24 cellular contexts compared by ENCODE assay signal in genomic region chr7:52609511-52609910, GRCh38.
DNase-seq lines count a peak whose midpoint lies in the region; ATAC-seq, FAIRE-seq and TF ChIP-seq lines count a peak whose summit lies in the region.
"Had no signal": no experiment of that assay in that cellular context is flagged by ENCODE, and none has a peak within 500 bp of the region (broad histone marks: within the 10 kb centered on the region; RNA-seq: fewer than 3 reads in every experiment).

No MANE protein-coding gene starts in this region.

- no peaks in the 10 kb centered on the region for H3K79me1 ChIP-seq in trophoblast cell (ENCODE audit: low read length)

- no peak for TF ChIP-seq CTCF in PC-9 (conservative IDR thresholded peaks at IDR 0.05)

- H4K12ac ChIP-seq in trophoblast cell (ENCODE audit: low read depth, low read length), result no peak overlapping the region

- no CpG with 5 or more reads among the region's 6 CpGs for WGBS in trophoblast cell (ENCODE audit: extremely low coverage, insufficient coverage, insufficient read length)

- H3K4me1 ChIP-seq in PC-9 (replicated peaks; ENCODE audit: insufficient read depth) (no peaks in the 10 kb centered on the region), neuron (ENCODE audit: insufficient read depth, low read length) (no peaks in the 10 kb centered on the region), trophoblast cell (ENCODE audit: control insufficient read depth in 1 of 2, insufficient read depth in 2 of 2, low read length in 2 of 2) (no peaks in the 10 kb centered on the region)
- H3K4me1 ChIP-seq: BE2C, BLaER1, Caco-2 had no signal

- no TSS peak for BruUV-seq in PC-9 (replicated peaks; lab: Mats Ljungman, UMichigan)

- intact Hi-C loops in PC-9 (cut with micrococcal nuclease; ENCODE audit: unreplicated experiment) (no loop called here), left ventricle myocardium superior (cut with micrococcal nuclease) (no loop called here)

- no peak overlapping the region for H4K91ac ChIP-seq in trophoblast cell (ENCODE audit: low read depth, low read length)

- no peak overlapping the region for H4K8ac ChIP-seq in trophoblast cell (ENCODE audit: low read depth, low read length)

- CTCF ChIA-PET in PC-9 (lab: Charles Lee), result no interaction called here

- H3K27ac ChIP-seq in PC-9 (no peak overlapping the region), trophoblast cell (ENCODE audit: low read depth, low read length) (no peak overlapping the region)
- H3K27ac ChIP-seq: BLaER1 had no signal

- H2AK5ac ChIP-seq in trophoblast cell (ENCODE audit: low read length), result no peak overlapping the region

- no peak overlapping the region for H3K4ac ChIP-seq in trophoblast cell (ENCODE audit: low read depth, low read length)

- no peak overlapping the region for H3K4me2 ChIP-seq in PC-9
- H3K4me2 ChIP-seq in trophoblast cell (ENCODE audit: low read length), result no peak overlapping the region
- H3K4me2 ChIP-seq: BLaER1 had no signal

- peak overlapping the region; percentile 22 for H3K9ac ChIP-seq in trophoblast cell (ENCODE audit: low read length)
- H3K9ac ChIP-seq: BLaER1 had no signal

- H3K27me3 ChIP-seq in PC-9 (ENCODE audit: insufficient read depth, low read depth) (no peaks in the 10 kb centered on the region), neuron (ENCODE audit: insufficient read depth, low read length) (no peaks in the 10 kb centered on the region), trophoblast cell (ENCODE audit: insufficient read depth, low read length) (no peaks in the 10 kb centered on the region)
- H3K27me3 ChIP-seq: BE2C, BLaER1 had no signal

- H3K36me3 ChIP-seq in PC-9 (ENCODE audit: low read depth), result no peaks in the 10 kb centered on the region
- H3K36me3 ChIP-seq in neuron (ENCODE audit: insufficient read depth, low read length), result no peaks in the 10 kb centered on the region
- no peaks in the 10 kb centered on the region for H3K36me3 ChIP-seq in trophoblast cell (ENCODE audit: control insufficient read depth in 1 of 2, insufficient read depth in 2 of 2, low read length in 2 of 2)
- H3K36me3 ChIP-seq: BE2C, BLaER1 had no signal

- DNase-seq in H54 (ENCODE audit: insufficient read length, low spot score) (no peak), PC-9 (no peak), trophoblast cell (peak; percentile 64 to 84), amniotic stem cell (lab: John Stamatoyannopoulos, UW) (no peak), COLO829 (ENCODE audit: low spot score) (no peak), left ventricle myocardium superior (no peak), kidney tubule cell (ENCODE audit: low spot score) (no peak)
- DNase-seq: 8988T; ACHN; C1 segment of cervical spinal cord; Caco-2; Calu3; CD4-positive, alpha-beta memory T cell; CD4-positive, CD25-positive, alpha-beta regulatory T cell; CD8-positive, alpha-beta memory T cell; DMS79 treated with DMSO at 0.1 percent for 48 hours; GF-D8 had no signal

- no peak overlapping the region for H3K18ac ChIP-seq in trophoblast cell (ENCODE audit: low read length)

- no peak for TF ChIP-seq POLR2A in H54 (IDR thresholded peaks at IDR 0.05; ENCODE audit: low read depth, low read length)

- no peak overlapping the region for H2BK12ac ChIP-seq in trophoblast cell (ENCODE audit: low read length)

- H2AFZ ChIP-seq in PC-9 (0 out of 2 replicates have a peak overlapping the region, but pooled peaks have one; percentile 23), neuron (ENCODE audit: low read depth, low read length) (peak overlapping the region; percentile 38), trophoblast cell (ENCODE audit: insufficient read depth, low read length, poor library complexity) (no peak overlapping the region)

- no peak overlapping the region for H3K23ac ChIP-seq in trophoblast cell (ENCODE audit: low read length)

- no peak overlapping the region for H3K14ac ChIP-seq in trophoblast cell (ENCODE audit: low read length)

- H3F3A ChIP-seq in PC-9 (ENCODE audit: insufficient read depth, low read depth), result no peaks in the 10 kb centered on the region

- H2BK5ac ChIP-seq in trophoblast cell (ENCODE audit: low read depth, low read length, poor library complexity), result no peak overlapping the region

- no peak overlapping the region for H3K4me3 ChIP-seq in PC-9
- no peak overlapping the region for H3K4me3 ChIP-seq in neuron (ENCODE audit: low read length)
- no peak overlapping the region for H3K4me3 ChIP-seq in trophoblast cell (ENCODE audit: low read depth, low read length)
- H3K4me3 ChIP-seq: BLaER1 had no signal

- POLR2A ChIA-PET in PC-9 (lab: Charles Lee; ENCODE audit: unreplicated experiment), result no interaction called here

- peak; percentile 30 for FAIRE-seq in H54 (lab: Jason Lieb, UNC)
- FAIRE-seq: D721Med, G401.6, GM12891, GM18507 had no signal

- H3K9me3 ChIP-seq in PC-9 (ENCODE audit: insufficient read depth, low read depth) (no peaks in the 10 kb centered on the region), neuron (ENCODE audit: low read length) (peaks cover 2% of the 10 kb centered on the region), trophoblast cell (ENCODE audit: insufficient read depth, low read depth, low read length) (peaks cover 4% of the 10 kb centered on the region)
- H3K9me3 ChIP-seq: BE2C, BLaER1 had no signal

- H2BK120ac ChIP-seq in trophoblast cell (ENCODE audit: insufficient read depth, low read length, poor library complexity), result no peak overlapping the region

- H4K20me1 ChIP-seq in PC-9 (ENCODE audit: insufficient read depth), result no peaks in the 10 kb centered on the region
- H4K20me1 ChIP-seq: BLaER1 had no signal

- ATAC-seq in left ventricle myocardium superior, result no peak

- H3K79me2 ChIP-seq in PC-9 (ENCODE audit: low read depth), result no peaks in the 10 kb centered on the region
- no peaks in the 10 kb centered on the region for H3K79me2 ChIP-seq in trophoblast cell (ENCODE audit: control insufficient read depth, insufficient read depth, low read length, poor library complexity)

- no peaks in the 10 kb centered on the region for H3K9me2 ChIP-seq in PC-9 (ENCODE audit: insufficient read depth)

Comparison
In these comparisons a context has a peak if more than half of its experiments do, and no peak if none do; other contexts are left out.
1. DNase-seq: peak in trophoblast cell (2 of 2); none in H54 (single experiment), PC-9 (0 of 2), amniotic stem cell (single experiment), COLO829 (single experiment), left ventricle myocardium superior (single experiment) and kidney tubule cell (single experiment).